Comparison of ENCODE assay signal across 1 cellular context in the genomic region with DNA sequence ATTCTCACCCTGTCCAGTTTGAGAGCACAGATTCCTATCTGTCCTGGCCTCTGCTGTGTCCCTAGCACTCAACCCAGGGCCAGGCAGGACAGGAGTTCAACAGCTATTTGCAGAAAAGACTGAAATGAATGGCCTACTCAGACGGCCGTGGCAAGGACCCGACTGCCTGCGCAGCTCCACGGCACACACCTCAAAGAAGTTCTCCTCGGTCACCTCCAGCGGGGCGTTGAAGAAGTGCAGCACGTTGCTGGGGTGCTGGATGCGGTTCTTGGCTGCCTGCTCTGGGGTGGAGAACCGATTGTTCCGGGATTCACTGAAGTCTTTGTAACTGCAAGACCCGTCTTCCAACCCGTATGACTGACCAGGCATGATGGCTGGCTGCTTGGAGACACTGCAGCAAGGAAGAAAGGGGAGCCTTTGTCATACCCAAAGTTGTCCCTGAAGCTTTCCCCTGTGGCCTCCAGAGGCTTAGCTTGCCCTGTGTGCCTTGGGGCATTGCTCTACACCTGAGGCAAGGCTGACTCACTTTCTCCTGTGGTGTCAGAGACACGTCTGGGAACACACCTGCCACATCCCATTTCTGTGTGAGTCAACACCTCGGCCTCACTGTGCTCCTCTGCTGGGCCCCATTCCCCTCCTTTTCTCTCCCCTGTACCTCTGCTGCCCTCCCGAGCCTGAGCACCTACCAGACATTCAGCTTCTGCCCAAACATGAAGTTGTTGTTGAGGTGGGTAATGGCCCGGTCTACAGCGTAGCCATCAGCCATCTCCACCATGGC.
TF ChIP-seq lines count a peak whose summit lies in the region.

No MANE protein-coding gene starts in this region.

TF ChIP-seq in A549, 52 proteins besides CTCF, POLR2A, EP300 and RAD21 (continued from another document):
- TF ChIP-seq KDM5A (IDR thresholded peaks at IDR 0.05): no peak
- no peak for TF ChIP-seq PHF8 (IDR thresholded peaks at IDR 0.05; ENCODE audit: borderline replicate concordance, low read depth)
- TF ChIP-seq TFCP2L1 (CRISPR knock-in tag; IDR thresholded peaks at IDR 0.05): peak; percentile 95; the same call in 1 of the 2 replicates
- TF ChIP-seq FOSL2 (IDR thresholded peaks at IDR 0.05): no peak
- peak; percentile 59 for TF ChIP-seq FOSL2 (CRISPR knock-in tag; IDR thresholded peaks at IDR 0.05)
- TF ChIP-seq ATOH8 (CRISPR knock-in tag; IDR thresholded peaks at IDR 0.05; ENCODE audit: low read depth): 0 out of 2 replicates have a peak, but pooled peaks have one; percentile 18
- TF ChIP-seq HEYL (CRISPR knock-in tag; IDR thresholded peaks at IDR 0.05): no peak
- TF ChIP-seq HOXA7 (CRISPR knock-in tag; IDR thresholded peaks at IDR 0.05): peak; percentile 65; the same call in 1 of the 2 replicates
- TF ChIP-seq TP53 (CRISPR knock-in tag; IDR thresholded peaks at IDR 0.05): peak; percentile 62; the same call in 1 of the 2 replicates
- peak; percentile 91 for TF ChIP-seq FOSB (CRISPR knock-in tag; IDR thresholded peaks at IDR 0.05)
- TF ChIP-seq, protein P1, sequence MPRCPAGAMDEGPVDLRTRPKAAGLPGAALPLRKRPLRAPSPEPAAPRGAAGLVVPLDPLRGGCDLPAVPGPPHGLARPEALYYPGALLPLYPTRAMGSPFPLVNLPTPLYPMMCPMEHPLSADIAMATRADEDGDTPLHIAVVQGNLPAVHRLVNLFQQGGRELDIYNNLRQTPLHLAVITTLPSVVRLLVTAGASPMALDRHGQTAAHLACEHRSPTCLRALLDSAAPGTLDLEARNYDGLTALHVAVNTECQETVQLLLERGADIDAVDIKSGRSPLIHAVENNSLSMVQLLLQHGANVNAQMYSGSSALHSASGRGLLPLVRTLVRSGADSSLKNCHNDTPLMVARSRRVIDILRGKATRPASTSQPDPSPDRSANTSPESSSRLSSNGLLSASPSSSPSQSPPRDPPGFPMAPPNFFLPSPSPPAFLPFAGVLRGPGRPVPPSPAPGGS (IDR thresholded peaks at IDR 0.05): no peak
- TF ChIP-seq POLR2AphosphoS2 (conservative IDR thresholded peaks at IDR 0.05; ENCODE audit: low read length): peak; percentile 95
- TF ChIP-seq FOXS1 (CRISPR knock-in tag; IDR thresholded peaks at IDR 0.05): no peak
- no peak for TF ChIP-seq SREBF2 (IDR thresholded peaks at IDR 0.05)
- peak; percentile 61; the same call in 1 of the 2 replicates for TF ChIP-seq RARB (CRISPR knock-in tag; IDR thresholded peaks at IDR 0.05)
